6 cellular contexts compared by ENCODE assay signal in the genomic region with DNA sequence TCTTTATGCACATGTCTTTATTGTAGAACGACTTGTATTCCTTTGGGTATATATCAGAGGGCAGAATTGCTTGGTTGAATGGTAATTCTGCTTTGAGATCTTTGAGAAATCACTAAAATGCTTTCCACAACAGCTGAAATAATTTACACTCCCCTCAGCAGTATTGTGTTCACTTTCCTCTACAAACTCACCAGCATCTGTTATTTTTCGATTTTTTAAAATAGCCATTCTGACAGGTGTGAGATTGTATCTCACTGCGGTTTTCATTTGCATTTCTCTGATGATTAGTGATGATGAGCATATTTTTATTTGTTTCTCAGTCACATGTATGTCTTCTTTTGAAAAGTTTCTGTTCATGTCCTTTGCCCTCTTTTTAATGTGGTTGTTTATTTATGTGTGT.
"Had no signal": no experiment of that assay in that cellular context is flagged by ENCODE, and none has a peak within 500 bp of the region (broad histone marks: within the 10 kb centered on the region; RNA-seq: fewer than 3 reads in every experiment).

No MANE protein-coding gene starts in this region.

- H3K27ac ChIP-seq: HL-60 had no signal

- DNase-seq: H9, HCEC 1CT, KBM-7 had no signal

- H3K4me3 ChIP-seq: GM23338 had no signal

- H2AFZ ChIP-seq: GM23338 had no signal

- ATAC-seq: GM23338, HepG2 had no signal

- H3K4me2 ChIP-seq: GM23338 had no signal
